In the genomic region with DNA sequence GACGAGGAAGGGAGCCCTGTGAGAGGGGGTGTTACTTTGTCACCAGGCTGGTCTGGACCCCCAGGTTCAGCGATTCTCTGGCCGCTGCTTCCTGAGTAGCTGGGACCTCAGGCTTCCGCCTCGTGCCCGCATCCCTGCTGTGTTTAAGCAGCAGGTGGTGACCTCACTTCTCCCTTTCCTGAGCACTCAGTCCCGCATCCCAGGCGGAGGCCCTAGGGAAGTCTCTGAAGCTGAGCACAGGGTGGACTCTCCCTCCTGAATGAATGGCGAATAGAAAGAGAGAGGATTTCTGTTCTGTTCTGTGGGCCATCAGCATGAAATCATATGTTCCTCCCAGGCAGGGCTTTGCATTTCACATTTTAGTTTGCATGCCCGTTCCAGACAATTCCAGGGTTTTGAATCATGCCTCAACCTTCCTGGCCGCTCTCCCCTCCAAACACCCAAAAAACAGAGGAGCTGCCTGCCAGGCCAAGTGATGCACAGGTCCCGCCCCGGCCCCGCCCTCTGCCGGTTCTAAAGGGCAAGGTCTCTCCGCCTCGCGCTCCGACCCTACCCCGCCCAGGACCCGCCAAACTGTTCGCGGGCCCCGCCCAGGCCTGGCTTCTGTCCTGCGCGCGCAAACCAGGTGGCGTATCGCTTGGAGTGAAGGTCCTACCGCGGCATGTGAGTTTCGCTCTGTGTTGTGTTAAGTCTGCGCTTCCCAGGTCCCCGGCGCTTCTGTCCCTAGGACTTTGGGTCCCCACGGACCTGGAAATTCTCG, we compare ENCODE assay signal across 10 cellular contexts. TPM values are rescaled to one million over a fixed set of nuclear protein-coding genes. Genes with fewer than 3 reads are reported as not detected.
A peak's percentile ranks its signal among the peaks of the same experiment; 100 is the strongest.
DNase-seq lines count a peak whose midpoint lies in the region; ATAC-seq lines count a peak whose summit lies in the region.
"Had no signal": no experiment of that assay in that cellular context is flagged by ENCODE, and none has a peak within 500 bp of the region (broad histone marks: within the 10 kb centered on the region; RNA-seq: fewer than 3 reads in every experiment).

No MANE protein-coding gene starts in this region.

- no peak for ATAC-seq in activated T-cell treated with anti-CD3 and anti-CD28 coated beads, Interleukin-2, amount 50 U/mL, for 4 hours
- ATAC-seq in stimulated activated effector memory CD8-positive, alpha-beta T cell treated with anti-CD3 and anti-CD28 coated beads, Interleukin-12 subunit alpha, Interleukin-12 subunit beta, amount 100 ng/mL, for 72 hours, result peak; percentile 69
- no peak for ATAC-seq in GM21576 (IDR thresholded peaks at IDR 0.05; ENCODE audit: unreplicated experiment)
- ATAC-seq in activated naive CD4-positive, alpha-beta T cell treated with anti-CD3 and anti-CD28 coated beads, Interleukin-2, amount 50 U/mL, for 72 hours, result no peak
- ATAC-seq: GM12878 had no signal

- H3K27ac Mint-ChIP-seq in activated T-cell treated with anti-CD3 and anti-CD28 coated beads, Interleukin-2, amount 50 U/mL, for 24 hours, result no peak overlapping the region
- no peak overlapping the region for H3K27ac Mint-ChIP-seq in stimulated activated effector memory CD8-positive, alpha-beta T cell treated with anti-CD3 and anti-CD28 coated beads, Interleukin-12 subunit alpha, Interleukin-12 subunit beta, amount 100 ng/mL, for 72 hours
- H3K27ac Mint-ChIP-seq in activated naive CD4-positive, alpha-beta T cell treated with anti-CD3 and anti-CD28 coated beads, Interleukin-2, amount 50 U/mL, for 72 hours, result no peak overlapping the region
- H3K27ac Mint-ChIP-seq: stimulated activated naive CD8-positive, alpha-beta T cell treated with anti-CD3 and anti-CD28 coated beads, Interleukin-15, Interleukin-2, amounts not matched to agents 100 ng/mL and 50 ng/mL, for 24 hours had no signal

- H3K4me3 Mint-ChIP-seq in activated T-cell treated with anti-CD3 and anti-CD28 coated beads, Interleukin-2, amount 50 U/mL, for 24 hours, result no peak overlapping the region
- no peak overlapping the region for H3K4me3 Mint-ChIP-seq in activated T-cell treated with anti-CD3 and anti-CD28 coated beads, Interleukin-2, amount 50 U/mL, for 4 hours
- H3K4me3 Mint-ChIP-seq in stimulated activated effector memory CD8-positive, alpha-beta T cell treated with anti-CD3 and anti-CD28 coated beads, Interleukin-12 subunit alpha, Interleukin-12 subunit beta, amount 100 ng/mL, for 72 hours, result peak overlapping the region; percentile 48
- H3K4me3 Mint-ChIP-seq: stimulated activated naive CD8-positive, alpha-beta T cell treated with anti-CD3 and anti-CD28 coated beads, Interleukin-15, Interleukin-2, amounts not matched to agents 100 ng/mL and 50 ng/mL, for 24 hours had no signal

- H3K4me1 Mint-ChIP-seq in activated T-cell treated with anti-CD3 and anti-CD28 coated beads, Interleukin-2, amount 50 U/mL, for 24 hours (ENCODE audit: low read depth), result no peaks in the 10 kb centered on the region
- no peaks in the 10 kb centered on the region for H3K4me1 Mint-ChIP-seq in activated T-cell treated with anti-CD3 and anti-CD28 coated beads, Interleukin-2, amount 50 U/mL, for 4 hours (ENCODE audit: low read depth)
- H3K4me1 Mint-ChIP-seq in stimulated activated effector memory CD8-positive, alpha-beta T cell treated with anti-CD3 and anti-CD28 coated beads, Interleukin-12 subunit alpha, Interleukin-12 subunit beta, amount 100 ng/mL, for 72 hours, result peaks cover 8% of the 10 kb centered on the region

- DNase-seq in activated T-cell treated with anti-CD3 and anti-CD28 coated beads, Interleukin-2, amount 50 U/mL, for 24 hours, result peak; percentile 28
- DNase-seq in activated T-cell treated with anti-CD3 and anti-CD28 coated beads, Interleukin-2, amount 50 U/mL, for 4 hours, result no peak
- peak; percentile 93 for DNase-seq in RKO (ENCODE audit: low spot score)
- DNase-seq in iPS DF 19.7 (ENCODE audit: low read depth, low spot score), result peak; percentile 71
- DNase-seq in stimulated activated effector memory CD8-positive, alpha-beta T cell treated with anti-CD3 and anti-CD28 coated beads, Interleukin-12 subunit alpha, Interleukin-12 subunit beta, amount 100 ng/mL, for 72 hours (ENCODE audit: low spot score in 2 of 2), result no peak
- no peak for DNase-seq in activated naive CD4-positive, alpha-beta T cell treated with anti-CD3 and anti-CD28 coated beads, Interleukin-2, amount 50 U/mL, for 72 hours (ENCODE audit: low spot score in 2 of 2)
- no peak for DNase-seq in SKM-1 (lab: John Stamatoyannopoulos, UW; ENCODE audit: unreplicated experiment)

- H3K9me3 Mint-ChIP-seq in activated T-cell treated with anti-CD3 and anti-CD28 coated beads, Interleukin-2, amount 50 U/mL, for 24 hours, result peaks cover 44% of the 10 kb centered on the region
- H3K9me3 Mint-ChIP-seq in activated T-cell treated with anti-CD3 and anti-CD28 coated beads, Interleukin-2, amount 50 U/mL, for 4 hours, result peaks cover 42% of the 10 kb centered on the region
- peaks cover 20% of the 10 kb centered on the region for H3K9me3 Mint-ChIP-seq in stimulated activated effector memory CD8-positive, alpha-beta T cell treated with anti-CD3 and anti-CD28 coated beads, Interleukin-12 subunit alpha, Interleukin-12 subunit beta, amount 100 ng/mL, for 72 hours
- peaks cover 22 to 30% of the 10 kb centered on the region in 2 donors for H3K9me3 Mint-ChIP-seq in activated naive CD4-positive, alpha-beta T cell treated with anti-CD3 and anti-CD28 coated beads, Interleukin-2, amount 50 U/mL, for 72 hours

- H3K36me3 Mint-ChIP-seq in activated T-cell treated with anti-CD3 and anti-CD28 coated beads, Interleukin-2, amount 50 U/mL, for 24 hours (ENCODE audit: low read depth), result peaks cover 55% of the 10 kb centered on the region
- H3K36me3 Mint-ChIP-seq in activated T-cell treated with anti-CD3 and anti-CD28 coated beads, Interleukin-2, amount 50 U/mL, for 4 hours (ENCODE audit: insufficient read depth), result peaks cover 10% of the 10 kb centered on the region
- peaks cover 12% of the 10 kb centered on the region for H3K36me3 Mint-ChIP-seq in stimulated activated effector memory CD8-positive, alpha-beta T cell treated with anti-CD3 and anti-CD28 coated beads, Interleukin-12 subunit alpha, Interleukin-12 subunit beta, amount 100 ng/mL, for 72 hours
- peaks cover 42% of the 10 kb centered on the region in 2 donors for H3K36me3 Mint-ChIP-seq in activated naive CD4-positive, alpha-beta T cell treated with anti-CD3 and anti-CD28 coated beads, Interleukin-2, amount 50 U/mL, for 72 hours

- H3K27me3 Mint-ChIP-seq in activated T-cell treated with anti-CD3 and anti-CD28 coated beads, Interleukin-2, amount 50 U/mL, for 24 hours, result peaks cover 5% of the 10 kb centered on the region
- no peaks in the 10 kb centered on the region for H3K27me3 Mint-ChIP-seq in activated T-cell treated with anti-CD3 and anti-CD28 coated beads, Interleukin-2, amount 50 U/mL, for 4 hours (ENCODE audit: low read depth)
- H3K27me3 Mint-ChIP-seq: stimulated activated naive CD8-positive, alpha-beta T cell treated with anti-CD3 and anti-CD28 coated beads, Interleukin-15, Interleukin-2, amounts not matched to agents 100 ng/mL and 50 ng/mL, for 24 hours had no signal

RNA-seq across cellular contexts. Expression of a gene that starts 35.1 kb away (rescaled TPM):
- 10 to 100 TPM; 12.1 to 12.7 (median 12.6) TPM for total RNA-seq in activated T-cell treated with anti-CD3 and anti-CD28 coated beads, Interleukin-2, amount 50 U/mL, for 4 hours
- 10 to 100 TPM; 22.5 to 32.7 TPM for total RNA-seq in activated naive CD4-positive, alpha-beta T cell treated with anti-CD3 and anti-CD28 coated beads, Interleukin-2, amount 50 U/mL, for 72 hours

RNA-seq across cellular contexts. Expression of a gene that starts 39.0 kb away (rescaled TPM):
- total RNA-seq in activated T-cell treated with anti-CD3 and anti-CD28 coated beads, Interleukin-2, amount 50 U/mL, for 4 hours, result under 1 TPM; 0.08 to 0.35 (median 0.23) TPM
- under 1 TPM; 0.47 to 0.57 TPM for total RNA-seq in activated naive CD4-positive, alpha-beta T cell treated with anti-CD3 and anti-CD28 coated beads, Interleukin-2, amount 50 U/mL, for 72 hours

Comparison
In these comparisons a context has a peak if more than half of its experiments do, and no peak if none do; other contexts are left out.
1. DNase-seq: peak in activated T-cell treated with anti-CD3 and anti-CD28 coated beads, Interleukin-2, amount 50 U/mL, for 24 hours (single experiment), RKO (single experiment) and iPS DF 19.7 (single experiment); none in activated T-cell treated with anti-CD3 and anti-CD28 coated beads, Interleukin-2, amount 50 U/mL, for 4 hours (single experiment), stimulated activated effector memory CD8-positive, alpha-beta T cell treated with anti-CD3 and anti-CD28 coated beads, Interleukin-12 subunit alpha, Interleukin-12 subunit beta, amount 100 ng/mL, for 72 hours (0 of 2), activated naive CD4-positive, alpha-beta T cell treated with anti-CD3 and anti-CD28 coated beads, Interleukin-2, amount 50 U/mL, for 72 hours (0 of 2) and SKM-1 (single experiment).